ENCODE assay signal across 8 cellular contexts in the genomic region with DNA sequence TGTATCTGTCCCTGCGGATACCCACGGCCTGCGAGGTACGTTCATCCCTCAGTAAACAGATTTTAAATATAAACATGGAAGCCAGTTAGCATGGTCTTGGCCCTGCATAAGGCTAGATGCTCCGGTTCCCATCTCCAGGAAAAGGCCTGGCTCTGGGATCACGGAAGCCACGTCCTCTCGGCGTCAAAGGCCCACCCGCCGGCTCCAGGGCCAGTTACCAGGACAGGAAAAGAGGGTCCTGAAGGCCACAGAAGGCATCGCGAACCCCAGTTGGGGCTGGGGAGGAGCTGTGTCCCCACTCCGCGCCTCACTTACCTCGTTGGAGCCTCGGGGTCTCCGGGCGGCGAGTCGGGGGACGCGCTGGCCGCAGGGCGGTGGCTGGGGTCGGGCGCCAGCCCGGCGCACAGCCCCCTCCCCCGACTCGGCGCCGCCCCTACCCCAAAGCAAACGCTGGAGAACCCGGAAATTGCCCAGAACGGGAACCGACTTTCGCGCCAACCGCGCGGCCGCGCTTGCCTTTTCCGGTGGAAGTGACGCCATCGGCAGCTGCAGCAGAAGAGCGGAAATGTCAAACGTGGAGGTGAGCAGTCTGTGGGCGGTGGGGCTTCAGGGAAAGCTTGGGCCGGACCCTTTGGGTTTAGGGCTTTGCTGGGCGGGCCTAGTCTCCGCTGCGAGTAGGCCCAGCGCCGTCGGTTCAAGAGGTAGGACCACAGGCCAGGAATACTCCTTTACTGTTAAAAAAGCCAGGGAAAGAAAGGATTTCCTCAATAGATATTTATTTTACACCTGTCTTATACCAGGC. TPM values are rescaled to one million over a fixed set of nuclear protein-coding genes. Genes with fewer than 3 reads are reported as not detected.
DNase-seq lines count a peak whose midpoint lies in the region; ATAC-seq and TF ChIP-seq lines count a peak whose summit lies in the region.

Gene TOPBP1 (minus strand): TSS at position 488 of the 802 bp plus-strand sequence. CDS start 814 bp downstream, outside the sequence.

- H3K27me3 ChIP-seq in suprapubic skin, result no peaks in the 10 kb centered on the region

- WGBS in suprapubic skin, result under 1% methylated on average over 25 of the region's 57 CpGs

- H3K36me3 Mint-ChIP-seq in activated naive CD4-positive, alpha-beta T cell treated with anti-CD3 and anti-CD28 coated beads, Interleukin-2, amount 50 U/mL, for 24 hours, result peaks cover 7% of the 10 kb centered on the region

- TF ChIP-seq EP300 in suprapubic skin (IDR thresholded peaks at IDR 0.05), result no peak

- H3K36me3 ChIP-seq in suprapubic skin, result peaks cover 15% of the 10 kb centered on the region

- peak within 1 kb of the TSS; percentile 98 for H3K27ac Mint-ChIP-seq in activated naive CD4-positive, alpha-beta T cell treated with anti-CD3 and anti-CD28 coated beads, Interleukin-2, amount 50 U/mL, for 24 hours

- H3K4me3 Mint-ChIP-seq in activated naive CD4-positive, alpha-beta T cell treated with anti-CD3 and anti-CD28 coated beads, Interleukin-2, amount 50 U/mL, for 24 hours, result peak within 1 kb of the TSS; percentile 99

- no peaks in the 10 kb centered on the region for H3K9me3 Mint-ChIP-seq in activated naive CD4-positive, alpha-beta T cell treated with anti-CD3 and anti-CD28 coated beads, Interleukin-2, amount 50 U/mL, for 24 hours

- H3K4me1 Mint-ChIP-seq in activated naive CD4-positive, alpha-beta T cell treated with anti-CD3 and anti-CD28 coated beads, Interleukin-2, amount 50 U/mL, for 24 hours, result peaks cover 47% of the 10 kb centered on the region

- H3K27ac ChIP-seq in suprapubic skin, result peak within 1 kb of the TSS; percentile 83

- TF ChIP-seq CTCF in suprapubic skin (IDR thresholded peaks at IDR 0.05), result no peak

- H3K27me3 Mint-ChIP-seq in activated naive CD4-positive, alpha-beta T cell treated with anti-CD3 and anti-CD28 coated beads, Interleukin-2, amount 50 U/mL, for 24 hours, result no peaks in the 10 kb centered on the region

- H3K9me3 ChIP-seq in suprapubic skin, result no peaks in the 10 kb centered on the region

- peak; percentile 92 for ATAC-seq in HG02610 (IDR thresholded peaks at IDR 0.05; ENCODE audit: unreplicated experiment)
- ATAC-seq in SK-N-SH treated with all-trans-retinoic acid at 6 μM for 48 hours, result peak; percentile 90

- TF ChIP-seq POLR2A in GM10847 (IDR thresholded peaks at IDR 0.05; ENCODE audit: extremely low read depth, insufficient read length) (peak; percentile 79), suprapubic skin (IDR thresholded peaks at IDR 0.05) (peak in 1 of 2 donors; percentile 12)

- DNase-seq in NCI-H1092 (lab: John Stamatoyannopoulos, UW) (peak; percentile 88), glomerular endothelial cell (ENCODE audit: extremely low read depth, low read depth, low spot score) (no peak), occipital lobe (lab: John Stamatoyannopoulos, UW) (peak; percentile 77), suprapubic skin (ENCODE audit: low spot score in 2 of 2) (peak; percentile 85 to 91)

- peak within 1 kb of the TSS; percentile 76 for H3K4me3 ChIP-seq in suprapubic skin

- peaks cover 24% of the 10 kb centered on the region for H3K4me1 ChIP-seq in suprapubic skin

TF ChIP-seq in SK-N-SH treated with all-trans-retinoic acid at 6 μM for 48 hours, 23 proteins besides CTCF, POLR2A, EP300 and RAD21:
- TF ChIP-seq ARNTL (CRISPR knock-in tag; IDR thresholded peaks at IDR 0.05; ENCODE audit: borderline replicate concordance, low read depth) (no peak), OSR1 (CRISPR knock-in tag; IDR thresholded peaks at IDR 0.05) (no peak), ISL1 (CRISPR knock-in tag; IDR thresholded peaks at IDR 0.05) (no peak), ZFP3 (CRISPR knock-in tag; IDR thresholded peaks at IDR 0.05) (no peak), ZNF8 (CRISPR knock-in tag; IDR thresholded peaks at IDR 0.05) (no peak), GLIS3 (CRISPR knock-in tag; IDR thresholded peaks at IDR 0.05) (0 out of 2 replicates have a peak, but pooled peaks have one; percentile 25), BACH2 (CRISPR knock-in tag; IDR thresholded peaks at IDR 0.05; ENCODE audit: borderline replicate concordance) (no peak)
- TF ChIP-seq, protein P1, sequence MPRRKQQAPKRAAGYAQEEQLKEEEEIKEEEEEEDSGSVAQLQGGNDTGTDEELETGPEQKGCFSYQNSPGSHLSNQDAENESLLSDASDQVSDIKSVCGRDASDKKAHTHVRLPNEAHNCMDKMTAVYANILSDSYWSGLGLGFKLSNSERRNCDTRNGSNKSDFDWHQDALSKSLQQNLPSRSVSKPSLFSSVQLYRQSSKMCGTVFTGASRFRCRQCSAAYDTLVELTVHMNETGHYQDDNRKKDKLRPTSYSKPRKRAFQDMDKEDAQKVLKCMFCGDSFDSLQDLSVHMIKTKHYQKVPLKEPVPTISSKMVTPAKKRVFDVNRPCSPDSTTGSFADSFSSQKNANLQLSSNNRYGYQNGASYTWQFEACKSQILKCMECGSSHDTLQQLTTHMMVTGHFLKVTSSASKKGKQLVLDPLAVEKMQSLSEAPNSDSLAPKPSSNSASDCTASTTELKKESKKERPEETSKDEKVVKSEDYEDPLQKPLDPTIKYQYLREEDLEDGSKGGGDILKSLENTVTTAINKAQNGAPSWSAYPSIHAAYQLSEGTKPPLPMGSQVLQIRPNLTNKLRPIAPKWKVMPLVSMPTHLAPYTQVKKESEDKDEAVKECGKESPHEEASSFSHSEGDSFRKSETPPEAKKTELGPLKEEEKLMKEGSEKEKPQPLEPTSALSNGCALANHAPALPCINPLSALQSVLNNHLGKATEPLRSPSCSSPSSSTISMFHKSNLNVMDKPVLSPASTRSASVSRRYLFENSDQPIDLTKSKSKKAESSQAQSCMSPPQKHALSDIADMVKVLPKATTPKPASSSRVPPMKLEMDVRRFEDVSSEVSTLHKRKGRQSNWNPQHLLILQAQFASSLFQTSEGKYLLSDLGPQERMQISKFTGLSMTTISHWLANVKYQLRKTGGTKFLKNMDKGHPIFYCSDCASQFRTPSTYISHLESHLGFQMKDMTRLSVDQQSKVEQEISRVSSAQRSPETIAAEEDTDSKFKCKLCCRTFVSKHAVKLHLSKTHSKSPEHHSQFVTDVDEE (CRISPR knock-in tag; IDR thresholded peaks at IDR 0.05), result no peak

RNA-seq across cellular contexts. Expression of gene TOPBP1, which starts in this region (rescaled TPM):
- 17.0 and 21.2 TPM in 2 replicates for total RNA-seq in glomerular endothelial cell
- total RNA-seq in occipital lobe, result 47.9 TPM
- total RNA-seq in suprapubic skin, result 10 to 100 TPM; 26.3 to 55.8 (median 33.8) TPM
